In the genomic region with DNA sequence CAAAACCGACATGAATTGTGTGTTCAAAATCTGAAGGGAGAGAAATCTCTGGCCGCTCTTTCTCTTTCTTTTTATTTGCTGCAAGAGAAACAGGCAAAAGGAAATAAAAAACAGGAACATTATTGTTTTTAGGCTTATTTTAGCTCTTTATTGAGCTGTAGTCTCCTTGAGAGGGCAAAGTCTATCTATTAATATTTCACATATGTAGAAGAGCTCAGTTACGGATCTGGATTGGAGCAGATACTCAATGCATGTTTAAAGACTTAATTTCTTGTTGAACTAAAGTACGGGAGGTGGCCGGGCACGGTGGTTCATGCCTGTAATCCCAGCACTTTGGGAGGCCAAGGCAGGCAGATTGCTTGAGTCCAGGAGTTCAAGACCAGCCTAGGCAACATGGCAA, we compare ENCODE assay signal across 25 cellular contexts.
"Had no signal": no experiment of that assay in that cellular context is flagged by ENCODE, and none has a peak within 500 bp of the region (broad histone marks: within the 10 kb centered on the region; RNA-seq: fewer than 3 reads in every experiment).

No MANE protein-coding gene starts in this region.

- H3K4me3 Mint-ChIP-seq: activated CD4-positive, alpha-beta memory T cell treated with anti-CD3 and anti-CD28 coated beads for 36 hours; activated CD4-positive, alpha-beta T cell treated with anti-CD3 and anti-CD28 coated beads, Interleukin-2, amount 10 ng/mL, durations not matched to agents 7 days and 5 days; activated naive CD8-positive, alpha-beta T cell treated with anti-CD3 and anti-CD28 coated beads, Interleukin-2, amount 50 U/mL, for 24 hours; T-helper 1 cell treated with Interleukin-12 subunit alpha and Interleukin-12 subunit beta and Interleukin-4 antibody, amounts not matched to agents 30 μg/mL and 1 μg/mL, for 36 hours had no signal

- H3K27ac Mint-ChIP-seq: activated CD4-positive, alpha-beta memory T cell treated with anti-CD3 and anti-CD28 coated beads for 36 hours; activated CD4-positive, alpha-beta T cell treated with anti-CD3 and anti-CD28 coated beads, Interleukin-2, amount 10 ng/mL, durations not matched to agents 7 days and 5 days; activated naive CD8-positive, alpha-beta T cell treated with anti-CD3 and anti-CD28 coated beads, Interleukin-2, amount 50 U/mL, for 24 hours; T-helper 1 cell treated with Interleukin-12 subunit alpha and Interleukin-12 subunit beta and Interleukin-4 antibody, amounts not matched to agents 30 μg/mL and 1 μg/mL, for 36 hours had no signal

- DNase-seq: activated CD4-positive, alpha-beta memory T cell treated with anti-CD3 and anti-CD28 coated beads for 36 hours; activated CD4-positive, alpha-beta T cell treated with anti-CD3 and anti-CD28 coated beads, Interleukin-2, amount 10 ng/mL, durations not matched to agents 7 days and 5 days; activated CD4-positive, CD25-positive, alpha-beta regulatory T cell; activated CD8-positive, alpha-beta memory T cell treated with anti-CD3 and anti-CD28 coated beads, Interleukin-2, amount 50 U/mL, for 4 hours; activated naive CD4-positive, alpha-beta T cell; activated naive CD8-positive, alpha-beta T cell treated with anti-CD3 and anti-CD28 coated beads, Interleukin-2, amount 50 U/mL, for 24 hours; activated T-cell treated with anti-CD3 and anti-CD28 coated beads, Interleukin-2, amount 50 U/mL, for 1 hour; amniotic stem cell; body of pancreas; central memory CD4-positive, alpha-beta T cell; MG63; NCI-H1105 treated with DMSO at 0.1 percent for 48 hours; NCI-H1436 treated with DMSO at 0.1 percent for 48 hours; NCI-H187; NCI-H2081; NCI-H510A treated with DMSO at 0.1 percent for 48 hours; NCI-H69; NK-92 treated with Interleukin-12 subunit alpha and Interleukin-12 subunit beta, amount 100 ng/mL, for 24 hours; OCI-M1; Peyer's patch; Right ventricle myocardium superior; SJCRH30; T-helper 9 cell had no signal

- ATAC-seq: activated naive CD8-positive, alpha-beta T cell treated with anti-CD3 and anti-CD28 coated beads, Interleukin-2, amount 50 U/mL, for 24 hours; body of pancreas had no signal

- H3K9me3 Mint-ChIP-seq: activated CD4-positive, alpha-beta memory T cell treated with anti-CD3 and anti-CD28 coated beads for 36 hours; activated CD4-positive, alpha-beta T cell treated with anti-CD3 and anti-CD28 coated beads, Interleukin-2, amount 10 ng/mL, durations not matched to agents 7 days and 5 days; activated naive CD4-positive, alpha-beta T cell treated with anti-CD3 and anti-CD28 coated beads, Interleukin-2, amount 50 U/mL, for 72 hours; activated naive CD8-positive, alpha-beta T cell treated with anti-CD3 and anti-CD28 coated beads, Interleukin-2, amount 50 U/mL, for 24 hours; T-helper 1 cell treated with Interleukin-12 subunit alpha and Interleukin-12 subunit beta and Interleukin-4 antibody, amounts not matched to agents 30 μg/mL and 1 μg/mL, for 36 hours had no signal

- H3K27me3 Mint-ChIP-seq: activated CD4-positive, alpha-beta memory T cell treated with anti-CD3 and anti-CD28 coated beads for 36 hours; activated CD4-positive, alpha-beta T cell treated with anti-CD3 and anti-CD28 coated beads, Interleukin-2, amount 10 ng/mL, durations not matched to agents 7 days and 5 days; activated naive CD8-positive, alpha-beta T cell treated with anti-CD3 and anti-CD28 coated beads, Interleukin-2, amount 50 U/mL, for 24 hours had no signal
